ENCODE assay signal across 12 cellular contexts in the genomic region with DNA sequence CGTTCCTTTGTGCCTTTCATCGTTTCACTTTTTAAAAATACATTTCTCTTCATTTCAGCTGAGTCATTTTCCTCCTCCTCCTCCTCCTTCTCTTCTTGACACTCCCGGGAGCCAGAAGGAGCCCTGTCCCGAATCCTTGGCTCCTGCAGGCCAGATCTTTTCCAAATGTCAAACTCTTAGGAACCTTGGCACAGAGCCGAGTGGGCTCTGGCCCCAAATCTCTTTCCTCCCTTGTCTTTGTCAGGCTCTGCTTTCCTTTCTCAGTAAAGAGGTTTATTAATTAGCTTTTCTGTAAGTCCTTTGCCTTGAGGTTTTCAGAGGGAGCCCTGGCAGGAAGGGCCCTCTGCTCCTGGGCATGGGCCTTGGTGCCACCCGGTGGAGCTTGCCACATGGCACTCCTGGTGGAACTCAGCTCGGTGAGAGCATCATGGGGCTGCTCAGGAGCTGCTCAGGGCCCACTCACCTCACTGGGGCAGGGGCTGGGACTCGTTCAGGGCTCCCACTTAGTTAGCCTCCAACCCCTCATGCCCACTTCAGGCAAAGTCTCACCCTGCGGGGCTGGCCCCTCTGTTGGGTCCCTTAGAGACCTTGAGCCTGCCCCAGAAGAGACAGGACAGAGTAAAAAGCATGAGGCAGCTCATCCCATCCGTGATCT. TPM values are rescaled to one million over a fixed set of nuclear protein-coding genes. Genes with fewer than 3 reads are reported as not detected.
A peak's percentile ranks its signal among the peaks of the same experiment; 100 is the strongest.
DNase-seq lines count a peak whose midpoint lies in the region; ATAC-seq and TF ChIP-seq lines count a peak whose summit lies in the region.
"Had no signal": no experiment of that assay in that cellular context is flagged by ENCODE, and none has a peak within 500 bp of the region (broad histone marks: within the 10 kb centered on the region; RNA-seq: fewer than 3 reads in every experiment).

No MANE protein-coding gene starts in this region.

- POLR2A ChIA-PET in activated CD4-positive, alpha-beta T cell treated with anti-CD3 and anti-CD28 coated beads for 36 hours (lab: Charles Lee): interaction anchor here (0.5 kb wide), 1 partner anchor 251 kb away, joined by 6 read pairs; no protein-coding TSS in a partner anchor

- CTCF ChIA-PET in Calu3 (lab: Charles Lee): interaction anchor here (0.6 to 1.1 kb wide), 2 partner anchors 17 to 352 kb away, joined by 4 to 6 read pairs; no protein-coding TSS in a partner anchor
- CTCF ChIA-PET in activated CD4-positive, alpha-beta T cell treated with anti-CD3 and anti-CD28 coated beads for 36 hours (lab: Charles Lee): interaction anchor here (0.6 to 2.0 kb wide), 3 partner anchors 17 to 615 kb away, joined by 3 to 7 read pairs (median 5); no protein-coding TSS in a partner anchor

- H3K27ac ChIP-seq in thoracic aorta: peak overlapping the region; percentile 64 to 88

- H3K4me3 ChIP-seq in thoracic aorta (peak overlapping the region; percentile 55), H7 (ENCODE audit: insufficient read depth, low read depth, low read length) (no peak overlapping the region)
- H3K4me3 ChIP-seq: dorsolateral prefrontal cortex had no signal

- H3K36me3 ChIP-seq in thoracic aorta: no peaks in the 10 kb centered on the region
- no peaks in the 10 kb centered on the region for H3K36me3 ChIP-seq in H7 (replicated peaks; ENCODE audit: control insufficient read depth, insufficient read depth, low read length)

- DNase-seq in M059J (ENCODE audit: low read depth): peak; percentile 55
- peak; percentile 51 for DNase-seq in fibroblast of gingiva (ENCODE audit: low read depth)
- peak; percentile 33 for DNase-seq in myocyte (ENCODE audit: low read depth)
- DNase-seq in thoracic aorta (ENCODE audit: low spot score): no peak
- no peak for DNase-seq in H7
- no peak for DNase-seq in Calu3
- DNase-seq in activated CD4-positive, alpha-beta T cell treated with anti-CD3 and anti-CD28 coated beads for 36 hours: no peak
- DNase-seq in A172 (ENCODE audit: low spot score): no peak
- DNase-seq: activated effector memory CD4-positive, alpha-beta T cell treated with Interleukin-2 at 50 U/mL for 16 hours; Kasumi-1; SHP77 had no signal

- no TSS peak for BruUV-seq in Calu3 (replicated peaks; lab: Mats Ljungman, UMichigan)

- H3K4me1 ChIP-seq in thoracic aorta (ENCODE audit: control insufficient read depth in 1 of 2, low read depth in 2 of 2): peaks cover 24 to 30% of the 10 kb centered on the region in 2 donors

- peak; percentile 68 for ATAC-seq in thoracic aorta (ENCODE audit: insufficient number of reproducible peaks, low FRiP score, low read depth)
- no peak for ATAC-seq in activated CD4-positive, alpha-beta T cell treated with anti-CD3 and anti-CD28 coated beads for 36 hours

- H3K36me3 Mint-ChIP-seq in Calu3 (ENCODE audit: insufficient read depth, unreplicated experiment): peaks cover 27% of the 10 kb centered on the region
- no peaks in the 10 kb centered on the region for H3K36me3 Mint-ChIP-seq in activated CD4-positive, alpha-beta T cell treated with anti-CD3 and anti-CD28 coated beads for 36 hours (ENCODE audit: low read depth)

- H3K4me1 Mint-ChIP-seq in Calu3 (ENCODE audit: low read depth, unreplicated experiment): no peaks in the 10 kb centered on the region
- H3K4me1 Mint-ChIP-seq in activated CD4-positive, alpha-beta T cell treated with anti-CD3 and anti-CD28 coated beads for 36 hours: no peaks in the 10 kb centered on the region

- H3K27me3 Mint-ChIP-seq in Calu3 (ENCODE audit: unreplicated experiment): no peaks in the 10 kb centered on the region
- H3K27me3 Mint-ChIP-seq in activated CD4-positive, alpha-beta T cell treated with anti-CD3 and anti-CD28 coated beads for 36 hours: peaks cover 33% of the 10 kb centered on the region

- H3K27ac Mint-ChIP-seq in Calu3 (ENCODE audit: unreplicated experiment): no peak overlapping the region
- H3K27ac Mint-ChIP-seq in activated CD4-positive, alpha-beta T cell treated with anti-CD3 and anti-CD28 coated beads for 36 hours: no peak overlapping the region

- intact Hi-C loops in Calu3 (cut with micrococcal nuclease; ENCODE audit: unreplicated experiment): no loop called here
- intact Hi-C loops in activated CD4-positive, alpha-beta T cell treated with anti-CD3 and anti-CD28 coated beads for 36 hours (cut with DNase I, micrococcal nuclease): no loop called here

- no peak overlapping the region for H3K4me3 Mint-ChIP-seq in Calu3 (ENCODE audit: low read depth, unreplicated experiment)
- no peak overlapping the region for H3K4me3 Mint-ChIP-seq in activated CD4-positive, alpha-beta T cell treated with anti-CD3 and anti-CD28 coated beads for 36 hours

- no peaks in the 10 kb centered on the region for H3K9me3 ChIP-seq in thoracic aorta

- H3K27me3 ChIP-seq in thoracic aorta (replicated peaks; ENCODE audit: insufficient read depth) (no peaks in the 10 kb centered on the region), H7 (ENCODE audit: control insufficient read depth, insufficient read depth, low read length) (no peaks in the 10 kb centered on the region)

- H3K9me3 Mint-ChIP-seq in Calu3 (ENCODE audit: low read depth, unreplicated experiment): peaks cover 7% of the 10 kb centered on the region
- H3K9me3 Mint-ChIP-seq in activated CD4-positive, alpha-beta T cell treated with anti-CD3 and anti-CD28 coated beads for 36 hours (ENCODE audit: low read depth): peaks cover 5% of the 10 kb centered on the region

- no peak for TF ChIP-seq CTCF in thoracic aorta (IDR thresholded peaks at IDR 0.05)
- no peak for TF ChIP-seq CTCF in Calu3 (IDR thresholded peaks at IDR 0.05; ENCODE audit: unreplicated experiment)

RNA-seq across cellular contexts. Expression of gene STC2, which starts 17.2 kb away (rescaled TPM):
- total RNA-seq in M059J (2014; rRNA removed; shearing (Covaris generic)): 311 and 328 TPM in 2 replicates
- total RNA-seq in myocyte (482 and 489 TPM in 2 replicates), thoracic aorta (1 to 10 TPM; 2.0 to 8.8 TPM), Calu3 (2022) (48.3 and 60.4 TPM in 2 replicates)
- polyA plus RNA-seq in myocyte (2012): 203 TPM
- total RNA-seq in H7 (2014; rRNA removed; shearing (Covaris generic)): 17.8 and 29.5 TPM in 2 replicates
- total RNA-seq in activated CD4-positive, alpha-beta T cell treated with anti-CD3 and anti-CD28 coated beads for 36 hours: 10 to 100 TPM; 31.5 to 49.6 TPM
- total RNA-seq in A172 (2014; rRNA removed; shearing (Covaris generic)): 0.03 and 0.10 TPM in 2 replicates

Comparison
In these comparisons a context has a peak if more than half of its experiments do, and no peak if none do; other contexts are left out.
1. DNase-seq: peak in M059J (single experiment), fibroblast of gingiva (single experiment) and myocyte (single experiment); none in thoracic aorta (single experiment), H7 (single experiment), Calu3 (single experiment), activated CD4-positive, alpha-beta T cell treated with anti-CD3 and anti-CD28 coated beads for 36 hours (single experiment) and A172 (single experiment).